In genomic region chr10:49360271-49361177, GRCh38 we compare ENCODE assay signal across 1 cellular context.
TF ChIP-seq lines count a peak whose summit lies in the region.

No MANE protein-coding gene starts in this region.

TF ChIP-seq in GM23338, 12 proteins besides CTCF, POLR2A, EP300 and RAD21 (continued from another document):
- TF ChIP-seq ZNF462 (CRISPR knock-in tag; IDR thresholded peaks at IDR 0.05) = no peak
- TF ChIP-seq JUNB (IDR thresholded peaks at IDR 0.05; ENCODE audit: unreplicated experiment) = no peak
- no peak for TF ChIP-seq ETS1 (IDR thresholded peaks at IDR 0.05)
- TF ChIP-seq ZNF114 (CRISPR knock-in tag; IDR thresholded peaks at IDR 0.05) = no peak
- no peak for TF ChIP-seq STAT1 (IDR thresholded peaks at IDR 0.05; ENCODE audit: unreplicated experiment)
- no peak for TF ChIP-seq POLR2AphosphoS5 (IDR thresholded peaks at IDR 0.05; ENCODE audit: low read depth)
